Comparison of ENCODE assay signal across 1 cellular context in genomic region chr17:40191237-40192208, GRCh38.
TF ChIP-seq lines count a peak whose summit lies in the region.

No MANE protein-coding gene starts in this region.

TF ChIP-seq in HepG2, 621 proteins besides CTCF, POLR2A, EP300 and RAD21 (continued from another document and continues in another):
- TF ChIP-seq, protein P1, sequence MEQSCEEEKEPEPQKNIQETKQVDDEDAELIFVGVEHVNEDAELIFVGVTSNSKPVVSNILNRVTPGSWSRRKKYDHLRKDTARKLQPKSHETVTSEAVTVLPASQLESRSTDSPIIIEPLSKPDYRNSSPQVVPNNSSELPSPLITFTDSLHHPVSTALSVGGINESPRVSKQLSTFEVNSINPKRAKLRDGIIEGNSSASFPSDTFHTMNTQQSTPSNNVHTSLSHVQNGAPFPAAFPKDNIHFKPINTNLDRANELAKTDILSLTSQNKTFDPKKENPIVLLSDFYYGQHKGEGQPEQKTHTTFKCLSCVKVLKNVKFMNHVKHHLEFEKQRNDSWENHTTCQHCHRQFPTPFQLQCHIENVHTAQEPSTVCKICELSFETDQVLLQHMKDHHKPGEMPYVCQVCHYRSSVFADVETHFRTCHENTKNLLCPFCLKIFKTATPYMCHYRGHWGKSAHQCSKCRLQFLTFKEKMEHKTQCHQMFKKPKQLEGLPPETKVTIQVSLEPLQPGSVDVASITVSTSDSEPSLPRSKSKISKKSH (CRISPR knock-in tag; IDR thresholded peaks at IDR 0.05; ENCODE audit: borderline replicate concordance), result no peak
- TF ChIP-seq FOXJ3 (CRISPR knock-in tag; IDR thresholded peaks at IDR 0.05; ENCODE audit: borderline replicate concordance) (no peak), RORA (CRISPR knock-in tag; IDR thresholded peaks at IDR 0.05) (0 out of 2 replicates have a peak, but pooled peaks have one; percentile 32), HDAC6 (IDR thresholded peaks at IDR 0.05; ENCODE audit: low read depth, low read length) (no peak), ATF6 (CRISPR knock-in tag; conservative IDR thresholded peaks at IDR 0.05) (no peak; the same call in 1 of the 2 replicates), GATAD2A (CRISPR knock-in tag; IDR thresholded peaks at IDR 0.05) (peak; percentile 42; the same call in 1 of the 2 replicates), ZNF264 (CRISPR knock-in tag; IDR thresholded peaks at IDR 0.05) (no peak), ZNF235 (CRISPR knock-in tag; IDR thresholded peaks at IDR 0.05; ENCODE audit: borderline replicate concordance) (no peak), ZNF562 (CRISPR knock-in tag; IDR thresholded peaks at IDR 0.05; ENCODE audit: borderline replicate concordance) (no peak), DMAP1 (CRISPR knock-in tag; IDR thresholded peaks at IDR 0.05) (no peak; the same call in 1 of the 2 replicates), POGZ (CRISPR knock-in tag; IDR thresholded peaks at IDR 0.05) (peak; percentile 50; the same call in 1 of the 2 replicates), PHF21A (CRISPR knock-in tag; IDR thresholded peaks at IDR 0.05) (0 out of 2 replicates have a peak, but pooled peaks have one; percentile 68), ZFP36L2 (CRISPR knock-in tag; IDR thresholded peaks at IDR 0.05) (no peak), ZNF563 (CRISPR knock-in tag; IDR thresholded peaks at IDR 0.05) (peak; percentile 65; the same call in 1 of the 2 replicates), ZNF138 (CRISPR knock-in tag; IDR thresholded peaks at IDR 0.05; ENCODE audit: low read depth) (no peak), ZNF766 (CRISPR knock-in tag; IDR thresholded peaks at IDR 0.05; ENCODE audit: borderline replicate concordance) (no peak; the same call in 1 of the 2 replicates), YEATS2 (CRISPR knock-in tag; IDR thresholded peaks at IDR 0.05; ENCODE audit: borderline replicate concordance) (peak; percentile 38; the same call in 1 of the 2 replicates), CEBPG (CRISPR knock-in tag; IDR thresholded peaks at IDR 0.05) (peak; percentile 56), HOXA7 (CRISPR knock-in tag; IDR thresholded peaks at IDR 0.05) (no peak), KDM2A (CRISPR knock-in tag; IDR thresholded peaks at IDR 0.05; ENCODE audit: borderline replicate concordance, low read depth) (peak; percentile 92), ARID4A (CRISPR knock-in tag; IDR thresholded peaks at IDR 0.05; ENCODE audit: borderline replicate concordance) (peak; percentile 68; the same call in 1 of the 2 replicates), MED8 (CRISPR knock-in tag; IDR thresholded peaks at IDR 0.05; ENCODE audit: insufficient replicate concordance) (peak; percentile 40), ZMYM2 (CRISPR knock-in tag; IDR thresholded peaks at IDR 0.05) (no peak), TAF1 (CRISPR knock-in tag; IDR thresholded peaks at IDR 0.05) (0 out of 2 replicates have a peak, but pooled peaks have one; percentile 26), MBNL3 (CRISPR knock-in tag; conservative IDR thresholded peaks at IDR 0.05) (no peak), ZNF382 (CRISPR knock-in tag; IDR thresholded peaks at IDR 0.05; ENCODE audit: borderline replicate concordance) (no peak), KLF13 (CRISPR knock-in tag; IDR thresholded peaks at IDR 0.05) (no peak), ZNF180 (CRISPR knock-in tag; IDR thresholded peaks at IDR 0.05; ENCODE audit: borderline replicate concordance, low read depth) (no peak), ELF4 (CRISPR knock-in tag; IDR thresholded peaks at IDR 0.05; ENCODE audit: borderline replicate concordance) (no peak), CHD2 (IDR thresholded peaks at IDR 0.05; ENCODE audit: low read depth, low read length) (no peak), ZNF792 (CRISPR knock-in tag; IDR thresholded peaks at IDR 0.05) (0 out of 2 replicates have a peak, but pooled peaks have one; percentile 18), HDAC2 (CRISPR knock-in tag; IDR thresholded peaks at IDR 0.05) (peak; percentile 47; the same call in 1 of the 2 replicates), ERF (CRISPR knock-in tag; IDR thresholded peaks at IDR 0.05) (0 out of 2 replicates have a peak, but pooled peaks have one; percentile 13), KLF15 (CRISPR knock-in tag; IDR thresholded peaks at IDR 0.05; ENCODE audit: borderline replicate concordance) (no peak), ZNF550 (CRISPR knock-in tag; IDR thresholded peaks at IDR 0.05; ENCODE audit: borderline replicate concordance) (no peak), NAIF1 (CRISPR knock-in tag; IDR thresholded peaks at IDR 0.05; ENCODE audit: borderline replicate concordance) (0 out of 2 replicates have a peak, but pooled peaks have one; percentile 33), POLR2AphosphoS5 (IDR thresholded peaks at IDR 0.05; ENCODE audit: low read depth, low read length) (no peak), ZKSCAN8 (CRISPR knock-in tag; IDR thresholded peaks at IDR 0.05; ENCODE audit: borderline replicate concordance) (no peak), ZNF775 (CRISPR knock-in tag; IDR thresholded peaks at IDR 0.05; ENCODE audit: borderline replicate concordance) (no peak), ZBTB20 (CRISPR knock-in tag; IDR thresholded peaks at IDR 0.05; ENCODE audit: borderline replicate concordance, low read depth) (peak; percentile 59), ZNF678 (CRISPR knock-in tag; IDR thresholded peaks at IDR 0.05) (no peak)
- TF ChIP-seq, protein P2, sequence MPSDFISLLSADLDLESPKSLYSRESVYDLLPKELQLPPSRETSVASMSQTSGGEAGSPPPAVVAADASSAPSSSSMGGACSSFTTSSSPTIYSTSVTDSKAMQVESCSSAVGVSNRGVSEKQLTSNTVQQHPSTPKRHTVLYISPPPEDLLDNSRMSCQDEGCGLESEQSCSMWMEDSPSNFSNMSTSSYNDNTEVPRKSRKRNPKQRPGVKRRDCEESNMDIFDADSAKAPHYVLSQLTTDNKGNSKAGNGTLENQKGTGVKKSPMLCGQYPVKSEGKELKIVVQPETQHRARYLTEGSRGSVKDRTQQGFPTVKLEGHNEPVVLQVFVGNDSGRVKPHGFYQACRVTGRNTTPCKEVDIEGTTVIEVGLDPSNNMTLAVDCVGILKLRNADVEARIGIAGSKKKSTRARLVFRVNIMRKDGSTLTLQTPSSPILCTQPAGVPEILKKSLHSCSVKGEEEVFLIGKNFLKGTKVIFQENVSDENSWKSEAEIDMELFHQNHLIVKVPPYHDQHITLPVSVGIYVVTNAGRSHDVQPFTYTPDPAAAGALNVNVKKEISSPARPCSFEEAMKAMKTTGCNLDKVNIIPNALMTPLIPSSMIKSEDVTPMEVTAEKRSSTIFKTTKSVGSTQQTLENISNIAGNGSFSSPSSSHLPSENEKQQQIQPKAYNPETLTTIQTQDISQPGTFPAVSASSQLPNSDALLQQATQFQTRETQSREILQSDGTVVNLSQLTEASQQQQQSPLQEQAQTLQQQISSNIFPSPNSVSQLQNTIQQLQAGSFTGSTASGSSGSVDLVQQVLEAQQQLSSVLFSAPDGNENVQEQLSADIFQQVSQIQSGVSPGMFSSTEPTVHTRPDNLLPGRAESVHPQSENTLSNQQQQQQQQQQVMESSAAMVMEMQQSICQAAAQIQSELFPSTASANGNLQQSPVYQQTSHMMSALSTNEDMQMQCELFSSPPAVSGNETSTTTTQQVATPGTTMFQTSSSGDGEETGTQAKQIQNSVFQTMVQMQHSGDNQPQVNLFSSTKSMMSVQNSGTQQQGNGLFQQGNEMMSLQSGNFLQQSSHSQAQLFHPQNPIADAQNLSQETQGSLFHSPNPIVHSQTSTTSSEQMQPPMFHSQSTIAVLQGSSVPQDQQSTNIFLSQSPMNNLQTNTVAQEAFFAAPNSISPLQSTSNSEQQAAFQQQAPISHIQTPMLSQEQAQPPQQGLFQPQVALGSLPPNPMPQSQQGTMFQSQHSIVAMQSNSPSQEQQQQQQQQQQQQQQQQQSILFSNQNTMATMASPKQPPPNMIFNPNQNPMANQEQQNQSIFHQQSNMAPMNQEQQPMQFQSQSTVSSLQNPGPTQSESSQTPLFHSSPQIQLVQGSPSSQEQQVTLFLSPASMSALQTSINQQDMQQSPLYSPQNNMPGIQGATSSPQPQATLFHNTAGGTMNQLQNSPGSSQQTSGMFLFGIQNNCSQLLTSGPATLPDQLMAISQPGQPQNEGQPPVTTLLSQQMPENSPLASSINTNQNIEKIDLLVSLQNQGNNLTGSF (CRISPR knock-in tag; IDR thresholded peaks at IDR 0.05), result 0 out of 2 replicates have a peak, but pooled peaks have one; percentile 32
- TF ChIP-seq, protein P3, sequence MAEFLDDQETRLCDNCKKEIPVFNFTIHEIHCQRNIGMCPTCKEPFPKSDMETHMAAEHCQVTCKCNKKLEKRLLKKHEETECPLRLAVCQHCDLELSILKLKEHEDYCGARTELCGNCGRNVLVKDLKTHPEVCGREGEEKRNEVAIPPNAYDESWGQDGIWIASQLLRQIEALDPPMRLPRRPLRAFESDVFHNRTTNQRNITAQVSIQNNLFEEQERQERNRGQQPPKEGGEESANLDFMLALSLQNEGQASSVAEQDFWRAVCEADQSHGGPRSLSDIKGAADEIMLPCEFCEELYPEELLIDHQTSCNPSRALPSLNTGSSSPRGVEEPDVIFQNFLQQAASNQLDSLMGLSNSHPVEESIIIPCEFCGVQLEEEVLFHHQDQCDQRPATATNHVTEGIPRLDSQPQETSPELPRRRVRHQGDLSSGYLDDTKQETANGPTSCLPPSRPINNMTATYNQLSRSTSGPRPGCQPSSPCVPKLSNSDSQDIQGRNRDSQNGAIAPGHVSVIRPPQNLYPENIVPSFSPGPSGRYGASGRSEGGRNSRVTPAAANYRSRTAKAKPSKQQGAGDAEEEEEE (CRISPR knock-in tag; IDR thresholded peaks at IDR 0.05; ENCODE audit: borderline replicate concordance), result peak; percentile 55; the same call in 1 of the 2 replicates
- TF ChIP-seq, protein P4, sequence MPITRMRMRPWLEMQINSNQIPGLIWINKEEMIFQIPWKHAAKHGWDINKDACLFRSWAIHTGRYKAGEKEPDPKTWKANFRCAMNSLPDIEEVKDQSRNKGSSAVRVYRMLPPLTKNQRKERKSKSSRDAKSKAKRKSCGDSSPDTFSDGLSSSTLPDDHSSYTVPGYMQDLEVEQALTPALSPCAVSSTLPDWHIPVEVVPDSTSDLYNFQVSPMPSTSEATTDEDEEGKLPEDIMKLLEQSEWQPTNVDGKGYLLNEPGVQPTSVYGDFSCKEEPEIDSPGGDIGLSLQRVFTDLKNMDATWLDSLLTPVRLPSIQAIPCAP (CRISPR knock-in tag; IDR thresholded peaks at IDR 0.05; ENCODE audit: low read depth), result no peak
- TF ChIP-seq, protein P5, sequence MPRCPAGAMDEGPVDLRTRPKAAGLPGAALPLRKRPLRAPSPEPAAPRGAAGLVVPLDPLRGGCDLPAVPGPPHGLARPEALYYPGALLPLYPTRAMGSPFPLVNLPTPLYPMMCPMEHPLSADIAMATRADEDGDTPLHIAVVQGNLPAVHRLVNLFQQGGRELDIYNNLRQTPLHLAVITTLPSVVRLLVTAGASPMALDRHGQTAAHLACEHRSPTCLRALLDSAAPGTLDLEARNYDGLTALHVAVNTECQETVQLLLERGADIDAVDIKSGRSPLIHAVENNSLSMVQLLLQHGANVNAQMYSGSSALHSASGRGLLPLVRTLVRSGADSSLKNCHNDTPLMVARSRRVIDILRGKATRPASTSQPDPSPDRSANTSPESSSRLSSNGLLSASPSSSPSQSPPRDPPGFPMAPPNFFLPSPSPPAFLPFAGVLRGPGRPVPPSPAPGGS (CRISPR knock-in tag; IDR thresholded peaks at IDR 0.05), result peak; percentile 15; the same call in 1 of the 2 replicates
